Comparison of ENCODE assay signal across 2 cellular contexts in the genomic region with DNA sequence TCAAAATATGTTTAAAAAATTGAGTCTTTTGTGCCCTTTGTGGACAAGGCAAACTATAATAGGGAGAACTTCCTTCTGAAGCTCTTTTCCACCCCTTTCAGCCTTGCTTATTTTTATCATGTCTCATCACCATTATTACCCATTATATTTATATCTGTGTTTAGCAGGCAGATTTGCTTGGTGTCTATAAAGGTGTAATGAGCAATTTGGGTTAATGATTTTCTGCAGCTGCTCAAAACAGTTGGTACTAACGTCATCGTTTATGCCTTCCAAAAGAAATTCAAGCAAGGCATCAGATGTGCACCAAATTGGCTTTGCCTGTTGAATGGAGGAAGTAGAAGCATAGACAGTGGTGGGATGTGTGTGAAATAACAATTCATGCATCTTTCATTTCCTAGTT.
TF ChIP-seq lines count a peak whose summit lies in the region.

No MANE protein-coding gene starts in this region.

TF ChIP-seq in SK-N-SH, 30 proteins besides CTCF, POLR2A, EP300 and RAD21:
- TF ChIP-seq SIN3A (IDR thresholded peaks at IDR 0.05; ENCODE audit: borderline replicate concordance, low read depth, low read length) (no peak), ELF1 (IDR thresholded peaks at IDR 0.05) (no peak), NRF1 (IDR thresholded peaks at IDR 0.05; ENCODE audit: low read depth, low read length) (no peak), RFX5 (IDR thresholded peaks at IDR 0.05; ENCODE audit: low read length) (no peak), TEAD4 (IDR thresholded peaks at IDR 0.05; ENCODE audit: borderline replicate concordance, insufficient read depth) (no peak), CHD2 (IDR thresholded peaks at IDR 0.05; ENCODE audit: low read length, partially characterized antibody) (no peak), NFIC (IDR thresholded peaks at IDR 0.05; ENCODE audit: borderline replicate concordance) (no peak)

TF ChIP-seq in SK-N-SH treated with all-trans-retinoic acid at 6 μM for 48 hours, 23 proteins besides CTCF, POLR2A, EP300 and RAD21:
- TF ChIP-seq TCF4 (CRISPR knock-in tag; IDR thresholded peaks at IDR 0.05; ENCODE audit: borderline replicate concordance), result no peak
- no peak for TF ChIP-seq ZNF565 (CRISPR knock-in tag; conservative IDR thresholded peaks at IDR 0.05; ENCODE audit: low read depth)
- TF ChIP-seq RARB (CRISPR knock-in tag; IDR thresholded peaks at IDR 0.05), result no peak
- TF ChIP-seq ARNTL (CRISPR knock-in tag; IDR thresholded peaks at IDR 0.05; ENCODE audit: borderline replicate concordance, low read depth), result no peak
- no peak for TF ChIP-seq OSR1 (CRISPR knock-in tag; IDR thresholded peaks at IDR 0.05)
- no peak for TF ChIP-seq ISL1 (CRISPR knock-in tag; IDR thresholded peaks at IDR 0.05)
- no peak for TF ChIP-seq ZFP30 (CRISPR knock-in tag; IDR thresholded peaks at IDR 0.05)
TF ChIP-seq in SK-N-SH treated with all-trans-retinoic acid at 6 μM for 48 hours: peak in this region for 0.
